ENCODE assay signal across 18 cellular contexts in genomic region chr1:84849312-84849711, GRCh38. TPM values are rescaled to one million over a fixed set of nuclear protein-coding genes. Genes with fewer than 3 reads are reported as not detected.
DNase-seq lines count a peak whose midpoint lies in the region; ATAC-seq and TF ChIP-seq lines count a peak whose summit lies in the region.
"Had no signal": no experiment of that assay in that cellular context is flagged by ENCODE, and none has a peak within 500 bp of the region (broad histone marks: within the 10 kb centered on the region; RNA-seq: fewer than 3 reads in every experiment).

No MANE protein-coding gene starts in this region.

- DNase-seq in IMR-90 (no peak), T-helper 17 cell (no peak), left colon (no peak), smooth muscle cell (lab: John Stamatoyannopoulos, UW; ENCODE audit: unreplicated experiment) (no peak), esophagus squamous epithelium (lab: John Stamatoyannopoulos, UW) (no peak), lower leg skin (ENCODE audit: low spot score in 2 of 2) (no peak)
- DNase-seq: ACHN; BE2C; C1 segment of cervical spinal cord; CD4-positive, CD25-positive, alpha-beta regulatory T cell; CD8-positive, alpha-beta memory T cell; COR-L47; GOT3; H7; HFFc6 had no signal

- CTCF ChIA-PET in IMR-90 (lab: Yijun Ruan, JAX): no interaction called here

- no peak overlapping the region for H3K4me2 ChIP-seq in IMR-90 (ENCODE audit: low read depth, low read length)
- no peak overlapping the region for H3K4me2 ChIP-seq in smooth muscle cell

- TF ChIP-seq RAD21 in IMR-90 (IDR thresholded peaks at IDR 0.05; ENCODE audit: low read length): no peak

- no peak overlapping the region for H2BK20ac ChIP-seq in IMR-90 (ENCODE audit: low read depth, low read length)

- dilution Hi-C loops in IMR-90 (cut with HindIII; ENCODE audit: low sequenced_read_pairs, unreplicated experiment): no loop called here

- no peak overlapping the region for H4K5ac ChIP-seq in IMR-90 (ENCODE audit: low read depth, low read length)

- TF ChIP-seq CTCF in IMR-90 (conservative IDR thresholded peaks at IDR 0.05; ENCODE audit: low read depth, low read length) (no peak), smooth muscle cell (IDR thresholded peaks at IDR 0.05; ENCODE audit: borderline replicate concordance, insufficient read depth, poor library complexity, severe bottlenecking) (no peak), esophagus squamous epithelium (IDR thresholded peaks at IDR 0.05) (no peak), lower leg skin (IDR thresholded peaks at IDR 0.05) (no peak)

- H3K4me1 Mint-ChIP-seq in T-helper 17 cell: peaks cover 23% of the 10 kb centered on the region

- BruUV-seq in IMR-90 (replicated peaks; lab: Mats Ljungman, UMichigan): no TSS peak

- peaks cover 25% of the 10 kb centered on the region for H3F3A ChIP-seq in smooth muscle cell (ENCODE audit: low read depth)

- peaks cover 0 to 3% of the 10 kb centered on the region in 2 experiments; a peak in 1 of 4 replicates for H3K79me1 ChIP-seq in IMR-90 (ENCODE audit: low read depth in 1 of 2, low read length in 2 of 2)

- no peak overlapping the region for H2AFZ ChIP-seq in IMR-90 (replicated peaks; ENCODE audit: low read length, poor library complexity)
- no peak overlapping the region for H2AFZ ChIP-seq in smooth muscle cell (ENCODE audit: low read depth)

- peak overlapping the region; percentile 68 for H3K27ac Mint-ChIP-seq in T-helper 17 cell
- H3K27ac Mint-ChIP-seq: CD4-positive, CD25-positive, alpha-beta regulatory T cell; HFFc6 had no signal

- H2BK120ac ChIP-seq in IMR-90 (ENCODE audit: low read depth, low read length): peak overlapping the region; percentile 32; the same call in 1 of the 2 replicates

- H3K9me1 ChIP-seq in IMR-90 (ENCODE audit: insufficient read depth, low read length): peaks cover 24% of the 10 kb centered on the region

- POLR2A ChIA-PET in IMR-90 (lab: Charles Lee; ENCODE audit: unreplicated experiment): no interaction called here

- ATAC-seq in IMR-90 (ENCODE audit: low read depth): no peak
- ATAC-seq in T-helper 17 cell: no peak
- peak; percentile 67 for ATAC-seq in left colon
- no peak for ATAC-seq in HG02623 (IDR thresholded peaks at IDR 0.05; ENCODE audit: unreplicated experiment)
- ATAC-seq: HCT116, HepG2 had no signal

- H3K9ac ChIP-seq in IMR-90 (ENCODE audit: low read depth, low read length) (no peak overlapping the region), smooth muscle cell (ENCODE audit: low read depth) (no peak overlapping the region)

- no peak overlapping the region for H3K4me3 Mint-ChIP-seq in T-helper 17 cell
- H3K4me3 Mint-ChIP-seq: CD4-positive, CD25-positive, alpha-beta regulatory T cell; CD8-positive, alpha-beta memory T cell; HFFc6 had no signal

- H3K27ac ChIP-seq in IMR-90 (ENCODE audit: insufficient read depth, low read length): no peak overlapping the region
- peak overlapping the region; percentile 59 for H3K27ac ChIP-seq in smooth muscle cell (ENCODE audit: low read depth)
- H3K27ac ChIP-seq in esophagus squamous epithelium: no peak overlapping the region

- TF ChIP-seq POLR2A in IMR-90 (IDR thresholded peaks at IDR 0.05; ENCODE audit: low read depth, low read length) (no peak), esophagus squamous epithelium (IDR thresholded peaks at IDR 0.05) (no peak), lower leg skin (IDR thresholded peaks at IDR 0.05) (no peak)

- H3K36me3 Mint-ChIP-seq in T-helper 17 cell (ENCODE audit: low read depth): no peaks in the 10 kb centered on the region
- H3K36me3 Mint-ChIP-seq: CD4-positive, CD25-positive, alpha-beta regulatory T cell had no signal

- H3K4me1 ChIP-seq in IMR-90 (ENCODE audit: control insufficient read depth, insufficient read depth, low read length): peaks cover 11% of the 10 kb centered on the region
- no peaks in the 10 kb centered on the region for H3K4me1 ChIP-seq in smooth muscle cell (ENCODE audit: low read depth)
- H3K4me1 ChIP-seq in esophagus squamous epithelium: peaks cover 12 to 74% (median 14%) of the 10 kb centered on the region in 3 donors

- H3K36me3 ChIP-seq in IMR-90 (ENCODE audit: control insufficient read depth, insufficient read depth, low read length) (no peaks in the 10 kb centered on the region), smooth muscle cell (ENCODE audit: low read depth) (no peaks in the 10 kb centered on the region), esophagus squamous epithelium (no peaks in the 10 kb centered on the region)
- H3K36me3 ChIP-seq: BE2C had no signal

- H2BK15ac ChIP-seq in IMR-90 (ENCODE audit: low read depth, low read length): no peak overlapping the region; the same call in 2 of the 3 replicates

- no CpG with 5 or more reads among the region's 4 CpGs for WGBS in IMR-90 (ENCODE audit: extremely low coverage in 2 of 2, insufficient read length in 1 of 2), 2 experiments
- WGBS in smooth muscle cell (ENCODE audit: low lambda C conversion rate): 44% methylated on average over 3 of the region's 4 CpGs
- 88 to 94% methylated on average over 3 to 4 of the region's 4 CpGs for WGBS in esophagus squamous epithelium, 2 donors
- WGBS in lower leg skin, 2 donors: 86 to 98% methylated on average over 4 of the region's 4 CpGs

- no peaks in the 10 kb centered on the region for H3K9me3 ChIP-seq in IMR-90 (ENCODE audit: control insufficient read depth, insufficient read depth, low read length)
- H3K9me3 ChIP-seq in T-helper 17 cell (ENCODE audit: control insufficient read depth, low read length, poor library complexity, severe bottlenecking): no peaks in the 10 kb centered on the region
- H3K9me3 ChIP-seq in smooth muscle cell (replicated peaks; ENCODE audit: low read depth): no peaks in the 10 kb centered on the region
- no peaks in the 10 kb centered on the region for H3K9me3 ChIP-seq in esophagus squamous epithelium
- H3K9me3 ChIP-seq: BE2C had no signal

- H3K79me2 ChIP-seq in smooth muscle cell (ENCODE audit: low read depth): no peaks in the 10 kb centered on the region

- H3K14ac ChIP-seq in IMR-90 (replicated peaks; ENCODE audit: low read depth, low read length): 0 out of 2 replicates have a peak overlapping the region, but pooled peaks have one; percentile 7

- H3K56ac ChIP-seq in IMR-90 (ENCODE audit: extremely low read depth, insufficient read depth, low read length): no peak overlapping the region

- intact Hi-C loops in IMR-90 (cut with micrococcal nuclease): no loop called here
- intact Hi-C loops in left colon (cut with DNase I, micrococcal nuclease): no loop called here
- intact Hi-C loops in esophagus squamous epithelium (cut with DNase I): no loop called here
- intact Hi-C loops in lower leg skin (cut with DNase I; ENCODE audit: low total_unique reads): no loop called here

- no peak overlapping the region for H4K91ac ChIP-seq in IMR-90 (ENCODE audit: insufficient read depth, low read depth, low read length)

- 0 out of 2 replicates have a peak overlapping the region, but pooled peaks have one; percentile 40 for H2AK5ac ChIP-seq in IMR-90 (ENCODE audit: low read depth, low read length)

- H3K23ac ChIP-seq in IMR-90 (ENCODE audit: low read depth, low read length): no peak overlapping the region

- H2AK9ac ChIP-seq in IMR-90 (replicated peaks; ENCODE audit: low read depth, low read length, poor library complexity): no peak overlapping the region

- H3K4ac ChIP-seq in IMR-90 (ENCODE audit: low read depth, low read length): 0 out of 2 replicates have a peak overlapping the region, but pooled peaks have one; percentile 11

- H3K27me3 Mint-ChIP-seq in T-helper 17 cell: peaks cover 1% of the 10 kb centered on the region
- H3K27me3 Mint-ChIP-seq: CD4-positive, CD25-positive, alpha-beta regulatory T cell; CD8-positive, alpha-beta memory T cell had no signal

- no peak overlapping the region for H4K8ac ChIP-seq in IMR-90 (ENCODE audit: low read depth in 2 of 2, low read length in 2 of 2)

- H4K20me1 ChIP-seq in IMR-90 (ENCODE audit: insufficient read depth, low read length): no peaks in the 10 kb centered on the region
- no peaks in the 10 kb centered on the region for H4K20me1 ChIP-seq in smooth muscle cell (ENCODE audit: low read depth)

- no peak overlapping the region for H2BK5ac ChIP-seq in IMR-90 (ENCODE audit: low read depth, low read length, poor library complexity, severe bottlenecking)

- no peak overlapping the region for H3K18ac ChIP-seq in IMR-90 (ENCODE audit: low read depth, low read length)

- in situ Hi-C loops in IMR-90 (cut with MboI; ENCODE audit: low sequenced_read_pairs): no loop called here

- H3K4me3 ChIP-seq in IMR-90 (ENCODE audit: insufficient read depth, low read depth, low read length) (no peak overlapping the region), smooth muscle cell (no peak overlapping the region), esophagus squamous epithelium (no peak overlapping the region), lower leg skin (ENCODE audit: low read depth, poor library complexity, severe bottlenecking) (no peak overlapping the region)

- H3K27me3 ChIP-seq in IMR-90 (ENCODE audit: control insufficient read depth, insufficient read depth, low read length) (no peaks in the 10 kb centered on the region), smooth muscle cell (ENCODE audit: low read depth) (no peaks in the 10 kb centered on the region), esophagus squamous epithelium (no peaks in the 10 kb centered on the region)
- H3K27me3 ChIP-seq: BE2C had no signal

TF ChIP-seq in IMR-90, 13 proteins besides CTCF, POLR2A, EP300 and RAD21:
- TF ChIP-seq RFX5 (IDR thresholded peaks at IDR 0.05; ENCODE audit: low read depth, low read length) (no peak), CHD1 (IDR thresholded peaks at IDR 0.05; ENCODE audit: low read depth, low read length) (no peak), BHLHE40 (IDR thresholded peaks at IDR 0.05; ENCODE audit: low read depth, low read length) (no peak), FOS (IDR thresholded peaks at IDR 0.05; ENCODE audit: low read depth, low read length) (no peak), MAZ (IDR thresholded peaks at IDR 0.05; ENCODE audit: borderline replicate concordance, low read depth, low read length) (no peak), RCOR1 (IDR thresholded peaks at IDR 0.05; ENCODE audit: insufficient replicate concordance, low read length) (no peak), SMC3 (IDR thresholded peaks at IDR 0.05; ENCODE audit: low read depth, low read length) (no peak), MXI1 (IDR thresholded peaks at IDR 0.05; ENCODE audit: borderline replicate concordance, low read depth, low read length) (no peak), NFE2L2 (IDR thresholded peaks at IDR 0.05; ENCODE audit: low read depth, low read length) (no peak)

RNA-seq across cellular contexts. Expression of gene LPAR3, which starts 43.7 kb away (rescaled TPM):
- total RNA-seq in IMR-90 (2012; rRNA removed): 0.18 and 0.28 TPM in 2 replicates
- 0.07 and 0.09 TPM in 2 replicates for polyA plus RNA-seq in IMR-90 (2012; rRNA removed)
- 0.12 and 0.56 TPM in 2 replicates for polyA plus RNA-seq in IMR-90 (2012; cell fraction: cytosol; rRNA removed)
- 0.03 TPM in 1 of 2 replicates, not detected in the other for polyA plus RNA-seq in IMR-90 (2012; cell fraction: nucleus; rRNA removed; ENCODE audit: low replicate concordance)
- 1 to 10 TPM; 1.9 to 2.1 TPM for total RNA-seq in T-helper 17 cell
- 1 to 10 TPM; 2.8 to 4.2 TPM for total RNA-seq in left colon
- 0.94 and 2.1 TPM in 2 replicates for total RNA-seq in smooth muscle cell
- 0.60 and 0.78 TPM in 2 replicates for polyA plus RNA-seq in smooth muscle cell
- total RNA-seq in esophagus squamous epithelium: 10 to 100 TPM; 14.9 to 27.1 (median 19.5) TPM
- 10 to 100 TPM; 13.0 to 19.0 (median 14.5) TPM for total RNA-seq in lower leg skin
- total RNA-seq: HepG2 had no signal
- polyA plus RNA-seq: CD4-positive, CD25-positive, alpha-beta regulatory T cell; HepG2 had no signal
